Comparison of ENCODE assay signal across 8 cellular contexts in genomic region chr11:124402326-124402922, GRCh38. TPM values are rescaled to one million over a fixed set of nuclear protein-coding genes. Genes with fewer than 3 reads are reported as not detected.
DNase-seq lines count a peak whose midpoint lies in the region; ATAC-seq and TF ChIP-seq lines count a peak whose summit lies in the region.

No MANE protein-coding gene starts in this region.

- ATAC-seq in CD4-positive, alpha-beta T cell (ENCODE audit: poor library complexity), result peak; percentile 39
- ATAC-seq in HG02938 (IDR thresholded peaks at IDR 0.05; ENCODE audit: unreplicated experiment), result peak; percentile 94
- peak; percentile 76 for ATAC-seq in activated T-helper 17 cell treated with anti-CD3 and anti-CD28 coated beads, Interleukin-2, amount 50 U/mL, for 72 hours (replicated peaks)
- peak in 1 of 4 donors; percentile 56 for ATAC-seq in psoas muscle

- peaks cover 8% of the 10 kb centered on the region for H3K27me3 Mint-ChIP-seq in CD4-positive, alpha-beta T cell
- peaks cover 4% of the 10 kb centered on the region for H3K27me3 Mint-ChIP-seq in activated T-helper 17 cell treated with anti-CD3 and anti-CD28 coated beads, Interleukin-2, amount 50 U/mL, for 72 hours
- H3K27me3 Mint-ChIP-seq in glutamatergic neuron (ENCODE audit: unreplicated experiment), result no peaks in the 10 kb centered on the region

- intact Hi-C loops in CD4-positive, alpha-beta T cell (cut with DNase I, micrococcal nuclease), result no loop called here
- intact Hi-C loops in psoas muscle (cut with DNase I), result no loop called here

- DNase-seq in CD4-positive, alpha-beta T cell, result peak in 5 of 10 experiments; percentile 1 to 20 (median 3)
- DNase-seq in GM13977 (ENCODE audit: low spot score) (peak; percentile 73), NCI-H460 (ENCODE audit: extremely low read depth, low read depth) (peak; percentile 70), glutamatergic neuron (peak; percentile 56), psoas muscle (peak in 1 of 2 donors; percentile 18)
- no peak for DNase-seq in effector memory CD4-positive, alpha-beta T cell

- no peaks in the 10 kb centered on the region for H3K4me1 ChIP-seq in psoas muscle
- H3K4me1 ChIP-seq in effector memory CD4-positive, alpha-beta T cell (ENCODE audit: control insufficient read depth, insufficient read depth, low read length, poor library complexity, severe bottlenecking), result no peaks in the 10 kb centered on the region

- H3K36me3 ChIP-seq in psoas muscle (ENCODE audit: insufficient read depth in 1 of 2, low read depth in 1 of 2), result no peaks in the 10 kb centered on the region
- no peaks in the 10 kb centered on the region for H3K36me3 ChIP-seq in effector memory CD4-positive, alpha-beta T cell (ENCODE audit: control insufficient read depth, insufficient read depth, low read length)

- no peaks in the 10 kb centered on the region for H3K27me3 ChIP-seq in CD4-positive, alpha-beta T cell (ENCODE audit: control insufficient read depth, insufficient read depth, low read length)
- no peaks in the 10 kb centered on the region for H3K27me3 ChIP-seq in psoas muscle (ENCODE audit: insufficient read depth in 3 of 3, low read length in 2 of 3)
- H3K27me3 ChIP-seq in effector memory CD4-positive, alpha-beta T cell (replicated peaks; ENCODE audit: control insufficient read depth, insufficient read depth, low read length, poor library complexity, severe bottlenecking), result no peaks in the 10 kb centered on the region

- H3K27ac Mint-ChIP-seq in CD4-positive, alpha-beta T cell, result no peak overlapping the region
- H3K27ac Mint-ChIP-seq in activated T-helper 17 cell treated with anti-CD3 and anti-CD28 coated beads, Interleukin-2, amount 50 U/mL, for 72 hours, result no peak overlapping the region
- H3K27ac Mint-ChIP-seq in glutamatergic neuron (ENCODE audit: unreplicated experiment), result peak overlapping the region; percentile 66

- no peaks in the 10 kb centered on the region for H3K36me3 Mint-ChIP-seq in CD4-positive, alpha-beta T cell (ENCODE audit: low read depth)
- no peaks in the 10 kb centered on the region for H3K36me3 Mint-ChIP-seq in activated T-helper 17 cell treated with anti-CD3 and anti-CD28 coated beads, Interleukin-2, amount 50 U/mL, for 72 hours (ENCODE audit: low read depth)
- H3K36me3 Mint-ChIP-seq in glutamatergic neuron (ENCODE audit: unreplicated experiment), result no peaks in the 10 kb centered on the region

- no peak for TF ChIP-seq CTCF in CD4-positive, alpha-beta T cell (IDR thresholded peaks at IDR 0.05)
- TF ChIP-seq CTCF in GM13977 (IDR thresholded peaks at IDR 0.05; ENCODE audit: extremely low read depth, insufficient read depth, missing control alignments) (peak; percentile 79), glutamatergic neuron (IDR thresholded peaks at IDR 0.05; ENCODE audit: partially characterized antibody, unreplicated experiment) (peak; percentile 71), psoas muscle (IDR thresholded peaks at IDR 0.05) (peak; percentile 46)

- no peak overlapping the region for H3K4me3 ChIP-seq in psoas muscle
- H3K4me3 ChIP-seq in effector memory CD4-positive, alpha-beta T cell (ENCODE audit: insufficient read depth, low read depth, low read length, poor library complexity, severe bottlenecking), result no peak overlapping the region

- in situ Hi-C loops in GM13977 (cut with MboI; ENCODE audit: low pct_unique_long_range_greater_than_20kb, low sequenced_read_pairs, unreplicated experiment), result loop anchor here (10.0 to 25.0 kb wide), 2 partner anchors 182 to 460 kb away; partner anchors contain the start of gene ROBO3

- H3K4me1 Mint-ChIP-seq in CD4-positive, alpha-beta T cell (ENCODE audit: low read depth), result no peaks in the 10 kb centered on the region
- no peaks in the 10 kb centered on the region for H3K4me1 Mint-ChIP-seq in activated T-helper 17 cell treated with anti-CD3 and anti-CD28 coated beads, Interleukin-2, amount 50 U/mL, for 72 hours
- H3K4me1 Mint-ChIP-seq in glutamatergic neuron (ENCODE audit: low read depth, unreplicated experiment), result peaks cover 2% of the 10 kb centered on the region

- no peaks in the 10 kb centered on the region for H3K9me3 Mint-ChIP-seq in CD4-positive, alpha-beta T cell
- H3K9me3 Mint-ChIP-seq in activated T-helper 17 cell treated with anti-CD3 and anti-CD28 coated beads, Interleukin-2, amount 50 U/mL, for 72 hours, result no peaks in the 10 kb centered on the region
- peaks cover 6% of the 10 kb centered on the region for H3K9me3 Mint-ChIP-seq in glutamatergic neuron (ENCODE audit: unreplicated experiment)

- no peaks in the 10 kb centered on the region for H3K9me3 ChIP-seq in CD4-positive, alpha-beta T cell (ENCODE audit: control insufficient read depth, low read length)
- no peaks in the 10 kb centered on the region for H3K9me3 ChIP-seq in psoas muscle
- H3K9me3 ChIP-seq in effector memory CD4-positive, alpha-beta T cell (ENCODE audit: control insufficient read depth, low read length), result no peaks in the 10 kb centered on the region

- H3K27ac ChIP-seq in CD4-positive, alpha-beta T cell (ENCODE audit: low read depth, low read length), result no peak overlapping the region
- no peak overlapping the region for H3K27ac ChIP-seq in psoas muscle
- no peak overlapping the region for H3K27ac ChIP-seq in effector memory CD4-positive, alpha-beta T cell (ENCODE audit: insufficient read depth, low read length, poor library complexity, severe bottlenecking)

- no peak overlapping the region for H3K4me3 Mint-ChIP-seq in CD4-positive, alpha-beta T cell
- no peak overlapping the region for H3K4me3 Mint-ChIP-seq in activated T-helper 17 cell treated with anti-CD3 and anti-CD28 coated beads, Interleukin-2, amount 50 U/mL, for 72 hours
- H3K4me3 Mint-ChIP-seq in glutamatergic neuron (ENCODE audit: unreplicated experiment), result no peak overlapping the region

- 39 to 46% (median 39%) methylated on average over 8 of the region's 8 CpGs for WGBS in psoas muscle, 3 donors

- CTCF ChIA-PET in CD4-positive, alpha-beta T cell (lab: Charles Lee), result no interaction called here

- POLR2A ChIA-PET in CD4-positive, alpha-beta T cell (lab: Charles Lee), result no interaction called here

RNA-seq across cellular contexts. Expression of gene OR8B3, which starts 3.6 kb away (rescaled TPM):
- not detected for total RNA-seq in CD4-positive, alpha-beta T cell
- not detected in 2 replicates for total RNA-seq in NCI-H460 (2014; rRNA removed; shearing (Covaris generic))
- not detected in 2 replicates for polyA plus RNA-seq in NCI-H460 (2014; cell fraction: nucleus; rRNA removed)
- total RNA-seq in activated T-helper 17 cell treated with anti-CD3 and anti-CD28 coated beads, Interleukin-2, amount 50 U/mL, for 72 hours, result not detected
- not detected for total RNA-seq in glutamatergic neuron (ENCODE audit: unreplicated experiment)
- not detected for total RNA-seq in psoas muscle
- not detected for polyA plus RNA-seq in psoas muscle

RNA-seq across cellular contexts. Expression of gene OR8B2, which starts 18.1 kb away (rescaled TPM):
- total RNA-seq in CD4-positive, alpha-beta T cell, result not detected
- total RNA-seq in NCI-H460 (2014; rRNA removed; shearing (Covaris generic)), result not detected in 2 replicates
- not detected in 2 replicates for polyA plus RNA-seq in NCI-H460 (2014; cell fraction: nucleus; rRNA removed)
- total RNA-seq in activated T-helper 17 cell treated with anti-CD3 and anti-CD28 coated beads, Interleukin-2, amount 50 U/mL, for 72 hours, result not detected
- total RNA-seq in glutamatergic neuron (ENCODE audit: unreplicated experiment), result not detected
- total RNA-seq in psoas muscle, result not detected
- polyA plus RNA-seq in psoas muscle, result not detected

RNA-seq across cellular contexts. Expression of gene OR8B4, which starts 22.2 kb away (rescaled TPM):
- not detected for total RNA-seq in CD4-positive, alpha-beta T cell
- not detected in 2 replicates for total RNA-seq in NCI-H460 (2014; rRNA removed; shearing (Covaris generic))
- not detected in 2 replicates for polyA plus RNA-seq in NCI-H460 (2014; cell fraction: nucleus; rRNA removed)
- not detected for total RNA-seq in activated T-helper 17 cell treated with anti-CD3 and anti-CD28 coated beads, Interleukin-2, amount 50 U/mL, for 72 hours
- total RNA-seq in glutamatergic neuron (ENCODE audit: unreplicated experiment) (not detected), psoas muscle (not detected)
- not detected for polyA plus RNA-seq in psoas muscle

RNA-seq across cellular contexts. Expression of gene OR8B8, which starts 43.1 kb away (rescaled TPM):
- not detected for total RNA-seq in CD4-positive, alpha-beta T cell
- not detected in 2 replicates for total RNA-seq in NCI-H460 (2014; rRNA removed; shearing (Covaris generic))
- polyA plus RNA-seq in NCI-H460 (2014; cell fraction: nucleus; rRNA removed), result not detected in 2 replicates
- not detected for total RNA-seq in activated T-helper 17 cell treated with anti-CD3 and anti-CD28 coated beads, Interleukin-2, amount 50 U/mL, for 72 hours
- not detected for total RNA-seq in glutamatergic neuron (ENCODE audit: unreplicated experiment)
- not detected for total RNA-seq in psoas muscle
- polyA plus RNA-seq in psoas muscle, result not detected

Comparison
In these comparisons a context has a peak if more than half of its experiments do, and no peak if none do; other contexts are left out.
1. DNase-seq: peak in GM13977 (single experiment), NCI-H460 (single experiment) and glutamatergic neuron (single experiment); none in effector memory CD4-positive, alpha-beta T cell (0 of 3).